Comparison of ENCODE assay signal across 8 cellular contexts in genomic region chr6:26055670-26056582, GRCh38. TPM values are rescaled to one million over a fixed set of nuclear protein-coding genes. Genes with fewer than 3 reads are reported as not detected.
DNase-seq lines count a peak whose midpoint lies in the region; ATAC-seq and TF ChIP-seq lines count a peak whose summit lies in the region.

No MANE protein-coding gene starts in this region.

- H3K36me3 Mint-ChIP-seq in progenitor cell of endocrine pancreas (ENCODE audit: insufficient read depth), result no peaks in the 10 kb centered on the region

- in situ Hi-C loops in GM13977 (cut with MboI; ENCODE audit: low pct_unique_long_range_greater_than_20kb, low sequenced_read_pairs, unreplicated experiment), result loop anchor here (5.0 kb wide), 1 partner anchor 36 kb away; no protein-coding TSS in a partner anchor

- H3K4me1 ChIP-seq in urinary bladder (ENCODE audit: insufficient read depth), result no peaks in the 10 kb centered on the region

- H3K4me3 ChIP-seq in urinary bladder (ENCODE audit: low read depth, low read length), result peak overlapping the region; percentile 87

- peak; percentile 61 for ATAC-seq in HG02840 (IDR thresholded peaks at IDR 0.05; ENCODE audit: low FRiP score, unreplicated experiment)
- peak; percentile 93 to 96 for ATAC-seq in left cardiac atrium

- H3K36me3 ChIP-seq in urinary bladder (ENCODE audit: insufficient read depth), result no peaks in the 10 kb centered on the region

- intact Hi-C loops in left cardiac atrium (cut with DNase I), result no loop called here

- H3K27ac ChIP-seq in urinary bladder (ENCODE audit: low read depth), result peak overlapping the region; percentile 94

- no peaks in the 10 kb centered on the region for H3K9me3 Mint-ChIP-seq in progenitor cell of endocrine pancreas (ENCODE audit: low read depth)

- H3K27me3 Mint-ChIP-seq in progenitor cell of endocrine pancreas, result no peaks in the 10 kb centered on the region

- peaks cover 19% of the 10 kb centered on the region for H3K4me1 Mint-ChIP-seq in progenitor cell of endocrine pancreas (ENCODE audit: low read depth)

- peak overlapping the region; percentile 84 for H3K4me3 Mint-ChIP-seq in progenitor cell of endocrine pancreas (ENCODE audit: low read depth)

- under 1% methylated on average over 51 of the region's 51 CpGs for WGBS in urinary bladder

- TF ChIP-seq CTCF in GM13977 (IDR thresholded peaks at IDR 0.05; ENCODE audit: extremely low read depth, insufficient read depth, missing control alignments) (no peak), progenitor cell of endocrine pancreas (IDR thresholded peaks at IDR 0.05; ENCODE audit: unreplicated experiment) (no peak)

- DNase-seq in GM13977 (ENCODE audit: low spot score) (peak; percentile 77), NCI-H1417 (lab: John Stamatoyannopoulos, UW) (peak; percentile 88 to 92 (median 89)), SW480 (ENCODE audit: low spot score) (peak; percentile 89), amniotic stem cell (lab: John Stamatoyannopoulos, UW) (peak; percentile 44), left cardiac atrium (peak; percentile 91), progenitor cell of endocrine pancreas (ENCODE audit: low spot score, unreplicated experiment) (peak; percentile 64)

- H3K27ac Mint-ChIP-seq in progenitor cell of endocrine pancreas, result peak overlapping the region; percentile 98

RNA-seq across cellular contexts. Expression of gene HFE, which starts 31.3 kb away (rescaled TPM):
- total RNA-seq in left cardiac atrium (1 to 10 TPM; 6.0 to 8.8 TPM), progenitor cell of endocrine pancreas (1.1 and 1.8 TPM in 2 replicates), urinary bladder (7.3 TPM)
- 9.4 TPM for polyA plus RNA-seq in urinary bladder

Comparison
In these comparisons a context has a peak if more than half of its experiments do, and no peak if none do; other contexts are left out.
1. Peak in every context shown above with its lines: DNase-seq, ATAC-seq, H3K4me3 ChIP-seq and H3K27ac ChIP-seq.